ENCODE assay signal across 2 cellular contexts in genomic region chr2:171762879-171763573, GRCh38.
TF ChIP-seq lines count a peak whose summit lies in the region.

No MANE protein-coding gene starts in this region.

TF ChIP-seq in GM23338, 12 proteins besides CTCF, POLR2A, EP300 and RAD21 (continued from another document):
- TF ChIP-seq, protein P1, sequence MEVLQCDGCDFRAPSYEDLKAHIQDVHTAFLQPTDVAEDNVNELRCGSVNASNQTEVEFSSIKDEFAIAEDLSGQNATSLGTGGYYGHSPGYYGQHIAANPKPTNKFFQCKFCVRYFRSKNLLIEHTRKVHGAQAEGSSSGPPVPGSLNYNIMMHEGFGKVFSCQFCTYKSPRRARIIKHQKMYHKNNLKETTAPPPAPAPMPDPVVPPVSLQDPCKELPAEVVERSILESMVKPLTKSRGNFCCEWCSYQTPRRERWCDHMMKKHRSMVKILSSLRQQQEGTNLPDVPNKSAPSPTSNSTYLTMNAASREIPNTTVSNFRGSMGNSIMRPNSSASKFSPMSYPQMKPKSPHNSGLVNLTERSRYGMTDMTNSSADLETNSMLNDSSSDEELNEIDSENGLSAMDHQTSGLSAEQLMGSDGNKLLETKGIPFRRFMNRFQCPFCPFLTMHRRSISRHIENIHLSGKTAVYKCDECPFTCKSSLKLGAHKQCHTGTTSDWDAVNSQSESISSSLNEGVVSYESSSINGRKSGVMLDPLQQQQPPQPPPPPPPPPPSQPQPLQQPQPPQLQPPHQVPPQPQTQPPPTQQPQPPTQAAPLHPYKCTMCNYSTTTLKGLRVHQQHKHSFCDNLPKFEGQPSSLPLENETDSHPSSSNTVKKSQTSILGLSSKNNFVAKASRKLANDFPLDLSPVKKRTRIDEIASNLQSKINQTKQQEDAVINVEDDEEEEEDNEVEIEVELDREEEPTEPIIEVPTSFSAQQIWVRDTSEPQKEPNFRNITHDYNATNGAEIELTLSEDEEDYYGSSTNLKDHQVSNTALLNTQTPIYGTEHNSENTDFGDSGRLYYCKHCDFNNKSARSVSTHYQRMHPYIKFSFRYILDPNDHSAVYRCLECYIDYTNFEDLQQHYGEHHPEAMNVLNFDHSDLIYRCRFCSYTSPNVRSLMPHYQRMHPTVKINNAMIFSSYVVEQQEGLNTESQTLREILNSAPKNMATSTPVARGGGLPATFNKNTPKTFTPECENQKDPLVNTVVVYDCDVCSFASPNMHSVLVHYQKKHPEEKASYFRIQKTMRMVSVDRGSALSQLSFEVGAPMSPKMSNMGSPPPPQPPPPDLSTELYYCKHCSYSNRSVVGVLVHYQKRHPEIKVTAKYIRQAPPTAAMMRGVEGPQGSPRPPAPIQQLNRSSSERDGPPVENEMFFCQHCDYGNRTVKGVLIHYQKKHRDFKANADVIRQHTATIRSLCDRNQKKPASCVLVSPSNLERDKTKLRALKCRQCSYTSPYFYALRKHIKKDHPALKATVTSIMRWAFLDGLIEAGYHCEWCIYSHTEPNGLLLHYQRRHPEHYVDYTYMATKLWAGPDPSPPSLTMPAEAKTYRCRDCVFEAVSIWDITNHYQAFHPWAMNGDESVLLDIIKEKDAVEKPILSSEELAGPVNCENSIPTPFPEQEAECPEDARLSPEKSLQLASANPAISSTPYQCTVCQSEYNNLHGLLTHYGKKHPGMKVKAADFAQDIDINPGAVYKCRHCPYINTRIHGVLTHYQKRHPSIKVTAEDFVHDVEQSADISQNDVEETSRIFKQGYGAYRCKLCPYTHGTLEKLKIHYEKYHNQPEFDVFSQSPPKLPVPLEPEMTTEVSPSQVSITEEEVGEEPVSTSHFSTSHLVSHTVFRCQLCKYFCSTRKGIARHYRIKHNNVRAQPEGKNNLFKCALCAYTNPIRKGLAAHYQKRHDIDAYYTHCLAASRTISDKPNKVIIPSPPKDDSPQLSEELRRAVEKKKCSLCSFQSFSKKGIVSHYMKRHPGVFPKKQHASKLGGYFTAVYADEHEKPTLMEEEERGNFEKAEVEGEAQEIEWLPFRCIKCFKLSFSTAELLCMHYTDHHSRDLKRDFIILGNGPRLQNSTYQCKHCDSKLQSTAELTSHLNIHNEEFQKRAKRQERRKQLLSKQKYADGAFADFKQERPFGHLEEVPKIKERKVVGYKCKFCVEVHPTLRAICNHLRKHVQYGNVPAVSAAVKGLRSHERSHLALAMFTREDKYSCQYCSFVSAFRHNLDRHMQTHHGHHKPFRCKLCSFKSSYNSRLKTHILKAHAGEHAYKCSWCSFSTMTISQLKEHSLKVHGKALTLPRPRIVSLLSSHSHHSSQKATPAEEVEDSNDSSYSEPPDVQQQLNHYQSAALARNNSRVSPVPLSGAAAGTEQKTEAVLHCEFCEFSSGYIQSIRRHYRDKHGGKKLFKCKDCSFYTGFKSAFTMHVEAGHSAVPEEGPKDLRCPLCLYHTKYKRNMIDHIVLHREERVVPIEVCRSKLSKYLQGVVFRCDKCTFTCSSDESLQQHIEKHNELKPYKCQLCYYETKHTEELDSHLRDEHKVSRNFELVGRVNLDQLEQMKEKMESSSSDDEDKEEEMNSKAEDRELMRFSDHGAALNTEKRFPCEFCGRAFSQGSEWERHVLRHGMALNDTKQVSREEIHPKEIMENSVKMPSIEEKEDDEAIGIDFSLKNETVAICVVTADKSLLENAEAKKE (CRISPR knock-in tag; IDR thresholded peaks at IDR 0.05), result no peak
- no peak for TF ChIP-seq CREB1 (CRISPR knock-in tag; IDR thresholded peaks at IDR 0.05; ENCODE audit: low read depth)
- TF ChIP-seq, protein P2, sequence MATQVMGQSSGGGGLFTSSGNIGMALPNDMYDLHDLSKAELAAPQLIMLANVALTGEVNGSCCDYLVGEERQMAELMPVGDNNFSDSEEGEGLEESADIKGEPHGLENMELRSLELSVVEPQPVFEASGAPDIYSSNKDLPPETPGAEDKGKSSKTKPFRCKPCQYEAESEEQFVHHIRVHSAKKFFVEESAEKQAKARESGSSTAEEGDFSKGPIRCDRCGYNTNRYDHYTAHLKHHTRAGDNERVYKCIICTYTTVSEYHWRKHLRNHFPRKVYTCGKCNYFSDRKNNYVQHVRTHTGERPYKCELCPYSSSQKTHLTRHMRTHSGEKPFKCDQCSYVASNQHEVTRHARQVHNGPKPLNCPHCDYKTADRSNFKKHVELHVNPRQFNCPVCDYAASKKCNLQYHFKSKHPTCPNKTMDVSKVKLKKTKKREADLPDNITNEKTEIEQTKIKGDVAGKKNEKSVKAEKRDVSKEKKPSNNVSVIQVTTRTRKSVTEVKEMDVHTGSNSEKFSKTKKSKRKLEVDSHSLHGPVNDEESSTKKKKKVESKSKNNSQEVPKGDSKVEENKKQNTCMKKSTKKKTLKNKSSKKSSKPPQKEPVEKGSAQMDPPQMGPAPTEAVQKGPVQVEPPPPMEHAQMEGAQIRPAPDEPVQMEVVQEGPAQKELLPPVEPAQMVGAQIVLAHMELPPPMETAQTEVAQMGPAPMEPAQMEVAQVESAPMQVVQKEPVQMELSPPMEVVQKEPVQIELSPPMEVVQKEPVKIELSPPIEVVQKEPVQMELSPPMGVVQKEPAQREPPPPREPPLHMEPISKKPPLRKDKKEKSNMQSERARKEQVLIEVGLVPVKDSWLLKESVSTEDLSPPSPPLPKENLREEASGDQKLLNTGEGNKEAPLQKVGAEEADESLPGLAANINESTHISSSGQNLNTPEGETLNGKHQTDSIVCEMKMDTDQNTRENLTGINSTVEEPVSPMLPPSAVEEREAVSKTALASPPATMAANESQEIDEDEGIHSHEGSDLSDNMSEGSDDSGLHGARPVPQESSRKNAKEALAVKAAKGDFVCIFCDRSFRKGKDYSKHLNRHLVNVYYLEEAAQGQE (IDR thresholded peaks at IDR 0.05; ENCODE audit: unreplicated experiment), result no peak

TF ChIP-seq in SK-N-SH treated with all-trans-retinoic acid at 6 μM for 48 hours, 23 proteins besides CTCF, POLR2A, EP300 and RAD21 (continued from another document):
- TF ChIP-seq TSHZ2 (CRISPR knock-in tag; IDR thresholded peaks at IDR 0.05) (no peak), SNAI2 (CRISPR knock-in tag; IDR thresholded peaks at IDR 0.05) (no peak), CSDC2 (CRISPR knock-in tag; IDR thresholded peaks at IDR 0.05) (no peak), TOX (CRISPR knock-in tag; IDR thresholded peaks at IDR 0.05; ENCODE audit: borderline replicate concordance) (no peak), ZNF565 (CRISPR knock-in tag; conservative IDR thresholded peaks at IDR 0.05; ENCODE audit: low read depth) (no peak)
